In genomic region chr1:166040635-166041034, GRCh38 we compare ENCODE assay signal across 20 cellular contexts.
A peak's percentile ranks its signal among the peaks of the same experiment; 100 is the strongest.
DNase-seq lines count a peak whose midpoint lies in the region; ATAC-seq lines count a peak whose summit lies in the region.
"Had no signal": no experiment of that assay in that cellular context is flagged by ENCODE, and none has a peak within 500 bp of the region (broad histone marks: within the 10 kb centered on the region; RNA-seq: fewer than 3 reads in every experiment).

No MANE protein-coding gene starts in this region.

- no peak for DNase-seq in activated CD4-positive, alpha-beta T cell treated with anti-CD3 and anti-CD28 coated beads, Interleukin-2, amount 10 ng/mL, durations not matched to agents 7 days and 5 days
- DNase-seq in activated CD4-positive, alpha-beta T cell treated with anti-CD3 and anti-CD28 coated beads, Interleukin-2, amount 10 ng/mL, durations not matched to agents 24 days and 14 days: no peak
- DNase-seq in NCI-H187 treated with DMSO at 0.1 percent for 48 hours (lab: John Stamatoyannopoulos, UW) (peak; percentile 93), ecto neural progenitor cell (ENCODE audit: low spot score) (peak; percentile 10), NCI-H524 (lab: John Stamatoyannopoulos, UW) (no peak), NCI-H1436 (lab: John Stamatoyannopoulos, UW) (no peak)
- no peak for DNase-seq in effector CD8-positive, alpha-beta T cell (lab: John Stamatoyannopoulos, UW)
- no peak for DNase-seq in stimulated activated naive CD8-positive, alpha-beta T cell treated with anti-CD3 and anti-CD28 coated beads, Interleukin-15, amount 100 ng/mL, for 72 hours
- DNase-seq: GOT3, MG63, NCI-H1930, NCI-H2171 treated with DMSO at 0.1 percent for 48 hours, NCI-H446 treated with DMSO at 0.1 percent for 48 hours, Peyer's patch had no signal

- H3K4me3 Mint-ChIP-seq in activated CD4-positive, alpha-beta T cell treated with anti-CD3 and anti-CD28 coated beads, Interleukin-2, amount 10 ng/mL, durations not matched to agents 7 days and 5 days: no peak overlapping the region
- no peak overlapping the region for H3K4me3 Mint-ChIP-seq in activated CD4-positive, alpha-beta T cell treated with anti-CD3 and anti-CD28 coated beads, Interleukin-2, amount 10 ng/mL, durations not matched to agents 24 days and 14 days
- no peak overlapping the region for H3K4me3 Mint-ChIP-seq in stimulated activated naive CD8-positive, alpha-beta T cell treated with anti-CD3 and anti-CD28 coated beads, Interleukin-15, amount 100 ng/mL, for 72 hours
- H3K4me3 Mint-ChIP-seq: B cell, CD14-positive monocyte had no signal

- no peaks in the 10 kb centered on the region for H3K27me3 Mint-ChIP-seq in activated CD4-positive, alpha-beta T cell treated with anti-CD3 and anti-CD28 coated beads, Interleukin-2, amount 10 ng/mL, durations not matched to agents 7 days and 5 days
- peaks cover 4% of the 10 kb centered on the region for H3K27me3 Mint-ChIP-seq in activated CD4-positive, alpha-beta T cell treated with anti-CD3 and anti-CD28 coated beads, Interleukin-2, amount 10 ng/mL, durations not matched to agents 24 days and 14 days
- peaks cover 37% of the 10 kb centered on the region for H3K27me3 Mint-ChIP-seq in stimulated activated naive CD8-positive, alpha-beta T cell treated with anti-CD3 and anti-CD28 coated beads, Interleukin-15, amount 100 ng/mL, for 72 hours

- peak overlapping the region; percentile 33 for H3K27ac Mint-ChIP-seq in activated CD4-positive, alpha-beta T cell treated with anti-CD3 and anti-CD28 coated beads, Interleukin-2, amount 10 ng/mL, durations not matched to agents 7 days and 5 days
- H3K27ac Mint-ChIP-seq in activated CD4-positive, alpha-beta T cell treated with anti-CD3 and anti-CD28 coated beads, Interleukin-2, amount 10 ng/mL, durations not matched to agents 24 days and 14 days: no peak overlapping the region
- H3K27ac Mint-ChIP-seq in stimulated activated naive CD8-positive, alpha-beta T cell treated with anti-CD3 and anti-CD28 coated beads, Interleukin-15, amount 100 ng/mL, for 72 hours: no peak overlapping the region
- H3K27ac Mint-ChIP-seq: B cell had no signal

- no peak for ATAC-seq in stimulated activated naive CD8-positive, alpha-beta T cell treated with anti-CD3 and anti-CD28 coated beads, Interleukin-15, amount 100 ng/mL, for 72 hours
- ATAC-seq: A549, HepG2, K562, SK-N-SH treated with all-trans-retinoic acid at 6 μM for 48 hours had no signal

- POLR2A ChIA-PET in activated CD4-positive, alpha-beta T cell treated with anti-CD3 and anti-CD28 coated beads, Interleukin-2, amount 10 ng/mL, durations not matched to agents 7 days and 5 days (lab: Charles Lee): no interaction called here

- no peaks in the 10 kb centered on the region for H3K36me3 Mint-ChIP-seq in activated CD4-positive, alpha-beta T cell treated with anti-CD3 and anti-CD28 coated beads, Interleukin-2, amount 10 ng/mL, durations not matched to agents 7 days and 5 days (ENCODE audit: low read depth)
- H3K36me3 Mint-ChIP-seq in activated CD4-positive, alpha-beta T cell treated with anti-CD3 and anti-CD28 coated beads, Interleukin-2, amount 10 ng/mL, durations not matched to agents 24 days and 14 days (ENCODE audit: low read depth): no peaks in the 10 kb centered on the region
- H3K36me3 Mint-ChIP-seq: CD14-positive monocyte had no signal

- no peaks in the 10 kb centered on the region for H3K9me3 Mint-ChIP-seq in activated CD4-positive, alpha-beta T cell treated with anti-CD3 and anti-CD28 coated beads, Interleukin-2, amount 10 ng/mL, durations not matched to agents 7 days and 5 days
- no peaks in the 10 kb centered on the region for H3K9me3 Mint-ChIP-seq in activated CD4-positive, alpha-beta T cell treated with anti-CD3 and anti-CD28 coated beads, Interleukin-2, amount 10 ng/mL, durations not matched to agents 24 days and 14 days
- peaks cover 0 to 6% of the 10 kb centered on the region in 2 donors for H3K9me3 Mint-ChIP-seq in stimulated activated naive CD8-positive, alpha-beta T cell treated with anti-CD3 and anti-CD28 coated beads, Interleukin-15, amount 100 ng/mL, for 72 hours

- H3K4me1 Mint-ChIP-seq in activated CD4-positive, alpha-beta T cell treated with anti-CD3 and anti-CD28 coated beads, Interleukin-2, amount 10 ng/mL, durations not matched to agents 7 days and 5 days: no peaks in the 10 kb centered on the region
- no peaks in the 10 kb centered on the region for H3K4me1 Mint-ChIP-seq in activated CD4-positive, alpha-beta T cell treated with anti-CD3 and anti-CD28 coated beads, Interleukin-2, amount 10 ng/mL, durations not matched to agents 24 days and 14 days
- no peaks in the 10 kb centered on the region for H3K4me1 Mint-ChIP-seq in stimulated activated naive CD8-positive, alpha-beta T cell treated with anti-CD3 and anti-CD28 coated beads, Interleukin-15, amount 100 ng/mL, for 72 hours
- H3K4me1 Mint-ChIP-seq: B cell, CD14-positive monocyte had no signal

- intact Hi-C loops in activated CD4-positive, alpha-beta T cell treated with anti-CD3 and anti-CD28 coated beads, Interleukin-2, amount 10 ng/mL, durations not matched to agents 24 days and 14 days (cut with micrococcal nuclease): no loop called here

- CTCF ChIA-PET in activated CD4-positive, alpha-beta T cell treated with anti-CD3 and anti-CD28 coated beads, Interleukin-2, amount 10 ng/mL, durations not matched to agents 7 days and 5 days (lab: Charles Lee): interaction anchor here (0.8 to 1.3 kb wide), 2 partner anchors 9 to 14 kb away, joined by 3 read pairs; no protein-coding TSS in a partner anchor

Comparison
In these comparisons a context has a peak if more than half of its experiments do, and no peak if none do; other contexts are left out.
1. DNase-seq: peak in NCI-H187 treated with DMSO at 0.1 percent for 48 hours (single experiment) and ecto neural progenitor cell (single experiment); none in activated CD4-positive, alpha-beta T cell treated with anti-CD3 and anti-CD28 coated beads, Interleukin-2, amount 10 ng/mL, durations not matched to agents 7 days and 5 days (single experiment), activated CD4-positive, alpha-beta T cell treated with anti-CD3 and anti-CD28 coated beads, Interleukin-2, amount 10 ng/mL, durations not matched to agents 24 days and 14 days (single experiment), NCI-H524 (0 of 2), effector CD8-positive, alpha-beta T cell (single experiment), NCI-H1436 (single experiment) and stimulated activated naive CD8-positive, alpha-beta T cell treated with anti-CD3 and anti-CD28 coated beads, Interleukin-15, amount 100 ng/mL, for 72 hours (0 of 2).